ENCODE assay signal across 9 cellular contexts in genomic region chr15:92887869-92888268, GRCh38. TPM values are rescaled to one million over a fixed set of nuclear protein-coding genes. Genes with fewer than 3 reads are reported as not detected.
DNase-seq lines count a peak whose midpoint lies in the region; FAIRE-seq and TF ChIP-seq lines count a peak whose summit lies in the region.
"Had no signal": no experiment of that assay in that cellular context is flagged by ENCODE, and none has a peak within 500 bp of the region (broad histone marks: within the 10 kb centered on the region; RNA-seq: fewer than 3 reads in every experiment).

No MANE protein-coding gene starts in this region.

- intact Hi-C loops in kidney (cut with DNase I), result no loop called here

- H3K9me3 ChIP-seq in adipocyte (ENCODE audit: control insufficient read depth, low read length), result no peaks in the 10 kb centered on the region
- H3K9me3 ChIP-seq in kidney (ENCODE audit: control insufficient read depth in 1 of 2, low read length in 2 of 2), result no peaks in the 10 kb centered on the region
- no peaks in the 10 kb centered on the region for H3K9me3 ChIP-seq in MG63

- H3K9ac ChIP-seq in adipocyte (ENCODE audit: low read length), result peak overlapping the region; percentile 97
- H3K9ac ChIP-seq in kidney (ENCODE audit: low read length in 2 of 2), result peak overlapping the region; percentile 63 to 68

- H3K4me1 ChIP-seq in adipocyte (ENCODE audit: control insufficient read depth, insufficient read depth, low read length), result peaks cover 33% of the 10 kb centered on the region
- H3K4me1 ChIP-seq in kidney (ENCODE audit: control insufficient read depth in 1 of 2, insufficient read depth in 1 of 2, low read depth in 1 of 2, low read length in 2 of 2), result peaks cover 6 to 7% of the 10 kb centered on the region in 2 donors

- no peak for TF ChIP-seq CTCF in kidney (IDR thresholded peaks at IDR 0.05; ENCODE audit: borderline replicate concordance, extremely low read depth, insufficient read depth)

- DNase-seq in activated CD4-positive, alpha-beta T cell treated with anti-CD3 and anti-CD28 coated beads, Interleukin-2, amount 10 ng/mL, durations not matched to agents 7 days and 5 days, result no peak
- DNase-seq in activated CD4-positive, alpha-beta T cell treated with anti-CD3 and anti-CD28 coated beads, Interleukin-2, amount 50 U/mL, for 4 hours, result no peak
- DNase-seq in adipocyte (ENCODE audit: low read depth) (no peak), kidney (no peak), superior temporal gyrus (ENCODE audit: extremely low spot score) (peak; percentile 13), NCI-H510A treated with DMSO at 0.1 percent for 48 hours (lab: John Stamatoyannopoulos, UW) (no peak), MG63 (no peak), substantia nigra (lab: John Stamatoyannopoulos, UW) (no peak)
- DNase-seq: NCI-H1694 had no signal

- peak overlapping the region; percentile 68 for H3K4me3 Mint-ChIP-seq in activated CD4-positive, alpha-beta T cell treated with anti-CD3 and anti-CD28 coated beads, Interleukin-2, amount 10 ng/mL, durations not matched to agents 7 days and 5 days

- no peaks in the 10 kb centered on the region for H3K9me3 Mint-ChIP-seq in activated CD4-positive, alpha-beta T cell treated with anti-CD3 and anti-CD28 coated beads, Interleukin-2, amount 10 ng/mL, durations not matched to agents 7 days and 5 days

- H3K36me3 Mint-ChIP-seq in activated CD4-positive, alpha-beta T cell treated with anti-CD3 and anti-CD28 coated beads, Interleukin-2, amount 10 ng/mL, durations not matched to agents 7 days and 5 days (ENCODE audit: low read depth), result peaks cover 78% of the 10 kb centered on the region

- H3K4me3 ChIP-seq in adipocyte (ENCODE audit: low read length) (peak overlapping the region; percentile 95), kidney (ENCODE audit: low read length in 2 of 2) (peak overlapping the region; percentile 23 to 40), MG63 (no peak overlapping the region)

- H3K27me3 ChIP-seq in adipocyte (replicated peaks; ENCODE audit: control insufficient read depth, insufficient read depth, low read length) (no peaks in the 10 kb centered on the region), MG63 (no peaks in the 10 kb centered on the region)

- CTCF ChIA-PET in activated CD4-positive, alpha-beta T cell treated with anti-CD3 and anti-CD28 coated beads, Interleukin-2, amount 10 ng/mL, durations not matched to agents 7 days and 5 days (lab: Charles Lee), result interaction anchor here (1.4 to 3.3 kb wide), 3 partner anchors 12 to 79 kb away, joined by 4 to 31 read pairs (median 5); partner anchors contain the start of gene CHD2

- H3K27ac ChIP-seq in kidney (ENCODE audit: low read depth in 2 of 2, low read length in 2 of 2), result no peak overlapping the region
- H3K27ac ChIP-seq in substantia nigra (ENCODE audit: low read depth, low read length, poor library complexity, severe bottlenecking), result no peak overlapping the region

- no peaks in the 10 kb centered on the region for H3K27me3 Mint-ChIP-seq in activated CD4-positive, alpha-beta T cell treated with anti-CD3 and anti-CD28 coated beads, Interleukin-2, amount 10 ng/mL, durations not matched to agents 7 days and 5 days

- POLR2A ChIA-PET in activated CD4-positive, alpha-beta T cell treated with anti-CD3 and anti-CD28 coated beads, Interleukin-2, amount 10 ng/mL, durations not matched to agents 7 days and 5 days (lab: Charles Lee), result interaction anchor here (1.8 kb wide), 1 partner anchor 16 kb away, joined by 7 read pairs; no protein-coding TSS in a partner anchor

- peak overlapping the region; percentile 31 for H3K27ac Mint-ChIP-seq in activated CD4-positive, alpha-beta T cell treated with anti-CD3 and anti-CD28 coated beads, Interleukin-2, amount 10 ng/mL, durations not matched to agents 7 days and 5 days

- peaks cover 55% of the 10 kb centered on the region for H3K4me1 Mint-ChIP-seq in activated CD4-positive, alpha-beta T cell treated with anti-CD3 and anti-CD28 coated beads, Interleukin-2, amount 10 ng/mL, durations not matched to agents 7 days and 5 days

- FAIRE-seq in kidney (lab: Jason Lieb, UNC), result no peak

- peaks cover 68% of the 10 kb centered on the region for H3K36me3 ChIP-seq in adipocyte (ENCODE audit: control insufficient read depth, insufficient read depth, low read length, severe bottlenecking)
- H3K36me3 ChIP-seq in kidney (ENCODE audit: control insufficient read depth in 1 of 2, insufficient read depth in 2 of 2, low read length in 2 of 2), result peaks cover 12 to 18% of the 10 kb centered on the region in 2 donors
- H3K36me3 ChIP-seq in MG63, result peaks cover 92% of the 10 kb centered on the region

RNA-seq across cellular contexts. Expression of gene CHD2, which starts 12.3 kb away (rescaled TPM):
- 100 to 1,000 TPM; 129 to 148 TPM for total RNA-seq in activated CD4-positive, alpha-beta T cell treated with anti-CD3 and anti-CD28 coated beads, Interleukin-2, amount 10 ng/mL, durations not matched to agents 7 days and 5 days
- total RNA-seq in kidney, result 137 TPM
- polyA plus RNA-seq in kidney (ENCODE audit: insufficient read depth, low read depth, low replicate concordance), result 22.5 TPM
- 18.0 and 23.1 TPM in 2 replicates for total RNA-seq in MG63 (2014; rRNA removed; shearing (Covaris generic); ENCODE audit: low replicate concordance)
